Comparison of ENCODE assay signal across 1 cellular context in the genomic region with DNA sequence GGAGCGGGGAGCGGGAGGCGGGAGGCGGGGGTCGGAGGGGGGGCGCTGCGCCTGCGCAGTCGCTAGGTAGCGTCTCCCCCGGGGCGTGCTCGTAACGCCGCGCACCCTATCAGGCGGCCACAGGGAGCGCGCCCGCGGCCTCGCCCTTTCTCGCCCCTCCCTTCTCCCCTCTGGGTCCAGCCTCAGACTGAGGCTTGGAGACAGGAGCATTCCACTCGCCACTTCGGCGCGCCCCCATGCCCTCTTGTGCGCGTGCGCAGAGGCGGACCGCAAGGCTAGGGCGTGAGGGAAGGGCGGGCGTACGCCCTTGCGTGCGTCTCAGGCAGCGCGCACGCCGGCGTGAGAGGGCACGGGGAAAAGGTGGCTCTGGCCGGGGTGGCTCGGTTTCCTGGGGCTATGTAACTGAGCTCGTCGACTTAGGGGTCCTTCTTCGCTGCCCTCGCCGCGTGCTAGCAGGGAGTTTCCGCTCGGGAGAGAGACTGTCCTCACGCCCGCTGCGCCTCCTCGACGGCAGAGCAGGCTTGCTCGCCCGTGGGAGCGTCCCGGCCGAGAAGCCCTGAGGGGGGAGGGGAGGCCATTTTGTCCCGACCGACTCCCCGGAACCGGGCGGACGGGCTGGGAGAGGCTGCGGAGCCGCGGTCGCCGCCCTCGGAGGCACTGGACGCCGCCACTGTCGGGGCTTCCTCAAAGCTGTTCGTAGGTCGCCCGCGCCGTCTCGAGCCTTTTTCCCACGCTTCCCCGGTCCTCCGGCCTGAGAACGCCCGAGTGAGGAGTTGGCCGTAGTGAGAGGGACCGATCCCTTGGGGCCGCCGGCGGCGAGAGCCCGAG.
TF ChIP-seq lines count a peak whose summit lies in the region.

A gene (plus strand): TSS at position 316 of the 828 bp plus-strand sequence. CDS start 525 bp downstream, outside the sequence.

TF ChIP-seq in HepG2, 621 proteins besides CTCF, POLR2A, EP300 and RAD21 (continued from another document and continues in another):
- TF ChIP-seq ZNF629 (CRISPR knock-in tag; conservative IDR thresholded peaks at IDR 0.05) (peak; percentile 60), DPF2 (CRISPR knock-in tag; IDR thresholded peaks at IDR 0.05; ENCODE audit: borderline replicate concordance, low read depth) (peak; percentile 23; the same call in 1 of the 2 replicates), ZNF24 (IDR thresholded peaks at IDR 0.05) (no peak), ZNF841 (CRISPR knock-in tag; IDR thresholded peaks at IDR 0.05; ENCODE audit: borderline replicate concordance) (no peak), MZF1 (CRISPR knock-in tag; IDR thresholded peaks at IDR 0.05; ENCODE audit: borderline replicate concordance) (peak; percentile 64; the same call in 1 of the 2 replicates), ZNF850 (CRISPR knock-in tag; conservative IDR thresholded peaks at IDR 0.05) (no peak), HIVEP1 (CRISPR knock-in tag; IDR thresholded peaks at IDR 0.05) (peak; percentile 96), NBN (conservative IDR thresholded peaks at IDR 0.05) (no peak), RNF2 (conservative IDR thresholded peaks at IDR 0.05; ENCODE audit: low read depth) (peak; percentile 86), MAZ (IDR thresholded peaks at IDR 0.05; ENCODE audit: borderline replicate concordance, low read depth, low read length) (peak; percentile 87), MAZ (CRISPR knock-in tag; IDR thresholded peaks at IDR 0.05; ENCODE audit: low read depth) (peak; percentile 89), ZNF550 (CRISPR knock-in tag; IDR thresholded peaks at IDR 0.05; ENCODE audit: borderline replicate concordance) (0 out of 2 replicates have a peak, but pooled peaks have one; percentile 69), KDM4B (CRISPR knock-in tag; IDR thresholded peaks at IDR 0.05) (peak; percentile 87; the same call in 1 of the 2 replicates), CBX5 (CRISPR knock-in tag; IDR thresholded peaks at IDR 0.05; ENCODE audit: borderline replicate concordance) (peak; percentile 75; the same call in 1 of the 2 replicates), ZNF383 (CRISPR knock-in tag; IDR thresholded peaks at IDR 0.05; ENCODE audit: borderline replicate concordance) (peak; percentile 98), TEAD3 (CRISPR knock-in tag; optimal IDR thresholded peaks at IDR 0.05; ENCODE audit: borderline replicate concordance) (peak; percentile 93), ZSCAN22 (CRISPR knock-in tag; IDR thresholded peaks at IDR 0.05) (0 out of 2 replicates have a peak, but pooled peaks have one; percentile 73), NFKB2 (CRISPR knock-in tag; IDR thresholded peaks at IDR 0.05; ENCODE audit: borderline replicate concordance) (peak; percentile 98; the same call in 1 of the 2 replicates), ZBTB42 (CRISPR knock-in tag; IDR thresholded peaks at IDR 0.05) (peak; percentile 79; the same call in 1 of the 2 replicates), RFX3 (CRISPR knock-in tag; IDR thresholded peaks at IDR 0.05) (0 out of 2 replicates have a peak, but pooled peaks have one; percentile 18), JDP2 (CRISPR knock-in tag; IDR thresholded peaks at IDR 0.05; ENCODE audit: borderline replicate concordance) (no peak), HOXD1 (CRISPR knock-in tag; IDR thresholded peaks at IDR 0.05) (peak; percentile 92), HMGA1 (CRISPR knock-in tag; conservative IDR thresholded peaks at IDR 0.05) (no peak), FOXP1 (IDR thresholded peaks at IDR 0.05) (no peak), FOXP1 (CRISPR knock-in tag; IDR thresholded peaks at IDR 0.05) (peak; percentile 26; the same call in 1 of the 2 replicates), RELA (CRISPR knock-in tag; IDR thresholded peaks at IDR 0.05) (0 out of 2 replicates have a peak, but pooled peaks have one; percentile 72), ZNF432 (CRISPR knock-in tag; IDR thresholded peaks at IDR 0.05; ENCODE audit: borderline replicate concordance) (no peak), ZNF790 (CRISPR knock-in tag; IDR thresholded peaks at IDR 0.05; ENCODE audit: borderline replicate concordance) (peak; percentile 95; the same call in 1 of the 2 replicates), ZNF501 (CRISPR knock-in tag; IDR thresholded peaks at IDR 0.05) (peak; percentile 75), HMG20A (CRISPR knock-in tag; IDR thresholded peaks at IDR 0.05; ENCODE audit: borderline replicate concordance) (peak; percentile 42; the same call in 1 of the 2 replicates), RBFOX2 (IDR thresholded peaks at IDR 0.05; ENCODE audit: low read depth, low read length) (peak; percentile 99), ZNF484 (CRISPR knock-in tag; IDR thresholded peaks at IDR 0.05; ENCODE audit: borderline replicate concordance, low read depth) (peak; percentile 45; the same call in 1 of the 2 replicates), ZNF207 (IDR thresholded peaks at IDR 0.05; ENCODE audit: borderline replicate concordance) (no peak), NFATC3 (CRISPR knock-in tag; IDR thresholded peaks at IDR 0.05) (peak; percentile 67; the same call in 1 of the 2 replicates), ZNF263 (CRISPR knock-in tag; IDR thresholded peaks at IDR 0.05) (peak; percentile 63), ZBTB7A (CRISPR knock-in tag; IDR thresholded peaks at IDR 0.05) (peak; percentile 19; the same call in 1 of the 2 replicates), FOXC1 (CRISPR knock-in tag; IDR thresholded peaks at IDR 0.05; ENCODE audit: borderline replicate concordance) (peak; percentile 99), MAFG (CRISPR knock-in tag; IDR thresholded peaks at IDR 0.05) (0 out of 2 replicates have a peak, but pooled peaks have one; percentile 29), RBM39 (IDR thresholded peaks at IDR 0.05; ENCODE audit: low read depth, low read length, poor library complexity, severe bottlenecking) (peak; percentile 62), HDAC6 (IDR thresholded peaks at IDR 0.05; ENCODE audit: low read depth, low read length) (no peak), ZNF326 (CRISPR knock-in tag; IDR thresholded peaks at IDR 0.05; ENCODE audit: borderline replicate concordance) (no peak)
- TF ChIP-seq, protein P1, sequence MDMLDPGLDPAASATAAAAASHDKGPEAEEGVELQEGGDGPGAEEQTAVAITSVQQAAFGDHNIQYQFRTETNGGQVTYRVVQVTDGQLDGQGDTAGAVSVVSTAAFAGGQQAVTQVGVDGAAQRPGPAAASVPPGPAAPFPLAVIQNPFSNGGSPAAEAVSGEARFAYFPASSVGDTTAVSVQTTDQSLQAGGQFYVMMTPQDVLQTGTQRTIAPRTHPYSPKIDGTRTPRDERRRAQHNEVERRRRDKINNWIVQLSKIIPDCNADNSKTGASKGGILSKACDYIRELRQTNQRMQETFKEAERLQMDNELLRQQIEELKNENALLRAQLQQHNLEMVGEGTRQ (IDR thresholded peaks at IDR 0.05; ENCODE audit: low read depth, low read length): no peak
- TF ChIP-seq, protein P1 (CRISPR knock-in tag; IDR thresholded peaks at IDR 0.05; ENCODE audit: borderline replicate concordance): no peak; the same call in 1 of the 2 replicates
- TF ChIP-seq, protein P2, sequence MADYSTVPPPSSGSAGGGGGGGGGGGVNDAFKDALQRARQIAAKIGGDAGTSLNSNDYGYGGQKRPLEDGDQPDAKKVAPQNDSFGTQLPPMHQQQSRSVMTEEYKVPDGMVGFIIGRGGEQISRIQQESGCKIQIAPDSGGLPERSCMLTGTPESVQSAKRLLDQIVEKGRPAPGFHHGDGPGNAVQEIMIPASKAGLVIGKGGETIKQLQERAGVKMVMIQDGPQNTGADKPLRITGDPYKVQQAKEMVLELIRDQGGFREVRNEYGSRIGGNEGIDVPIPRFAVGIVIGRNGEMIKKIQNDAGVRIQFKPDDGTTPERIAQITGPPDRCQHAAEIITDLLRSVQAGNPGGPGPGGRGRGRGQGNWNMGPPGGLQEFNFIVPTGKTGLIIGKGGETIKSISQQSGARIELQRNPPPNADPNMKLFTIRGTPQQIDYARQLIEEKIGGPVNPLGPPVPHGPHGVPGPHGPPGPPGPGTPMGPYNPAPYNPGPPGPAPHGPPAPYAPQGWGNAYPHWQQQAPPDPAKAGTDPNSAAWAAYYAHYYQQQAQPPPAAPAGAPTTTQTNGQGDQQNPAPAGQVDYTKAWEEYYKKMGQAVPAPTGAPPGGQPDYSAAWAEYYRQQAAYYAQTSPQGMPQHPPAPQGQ (CRISPR knock-in tag; IDR thresholded peaks at IDR 0.05; ENCODE audit: borderline replicate concordance): peak; percentile 36; the same call in 1 of the 2 replicates
- TF ChIP-seq, protein P3, sequence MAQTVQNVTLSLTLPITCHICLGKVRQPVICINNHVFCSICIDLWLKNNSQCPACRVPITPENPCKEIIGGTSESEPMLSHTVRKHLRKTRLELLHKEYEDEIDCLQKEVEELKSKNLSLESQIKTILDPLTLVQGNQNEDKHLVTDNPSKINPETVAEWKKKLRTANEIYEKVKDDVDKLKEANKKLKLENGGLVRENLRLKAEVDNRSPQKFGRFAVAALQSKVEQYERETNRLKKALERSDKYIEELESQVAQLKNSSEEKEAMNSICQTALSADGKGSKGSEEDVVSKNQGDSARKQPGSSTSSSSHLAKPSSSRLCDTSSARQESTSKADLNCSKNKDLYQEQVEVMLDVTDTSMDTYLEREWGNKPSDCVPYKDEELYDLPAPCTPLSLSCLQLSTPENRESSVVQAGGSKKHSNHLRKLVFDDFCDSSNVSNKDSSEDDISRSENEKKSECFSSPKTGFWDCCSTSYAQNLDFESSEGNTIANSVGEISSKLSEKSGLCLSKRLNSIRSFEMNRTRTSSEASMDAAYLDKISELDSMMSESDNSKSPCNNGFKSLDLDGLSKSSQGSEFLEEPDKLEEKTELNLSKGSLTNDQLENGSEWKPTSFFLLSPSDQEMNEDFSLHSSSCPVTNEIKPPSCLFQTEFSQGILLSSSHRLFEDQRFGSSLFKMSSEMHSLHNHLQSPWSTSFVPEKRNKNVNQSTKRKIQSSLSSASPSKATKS (CRISPR knock-in tag; IDR thresholded peaks at IDR 0.05): no peak
- TF ChIP-seq, protein P4, sequence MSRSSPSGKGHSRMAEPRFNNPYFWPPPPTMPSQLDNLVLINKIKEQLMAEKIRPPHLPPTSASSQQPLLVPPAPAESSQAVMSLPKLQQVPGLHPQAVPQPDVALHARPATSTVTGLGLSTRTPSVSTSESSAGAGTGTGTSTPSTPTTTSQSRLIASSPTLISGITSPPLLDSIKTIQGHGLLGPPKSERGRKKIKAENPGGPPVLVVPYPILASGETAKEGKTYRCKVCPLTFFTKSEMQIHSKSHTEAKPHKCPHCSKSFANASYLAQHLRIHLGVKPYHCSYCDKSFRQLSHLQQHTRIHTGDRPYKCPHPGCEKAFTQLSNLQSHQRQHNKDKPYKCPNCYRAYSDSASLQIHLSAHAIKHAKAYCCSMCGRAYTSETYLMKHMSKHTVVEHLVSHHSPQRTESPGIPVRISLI (CRISPR knock-in tag; IDR thresholded peaks at IDR 0.05; ENCODE audit: borderline replicate concordance): peak; percentile 24; the same call in 1 of the 2 replicates
- TF ChIP-seq, protein P5, sequence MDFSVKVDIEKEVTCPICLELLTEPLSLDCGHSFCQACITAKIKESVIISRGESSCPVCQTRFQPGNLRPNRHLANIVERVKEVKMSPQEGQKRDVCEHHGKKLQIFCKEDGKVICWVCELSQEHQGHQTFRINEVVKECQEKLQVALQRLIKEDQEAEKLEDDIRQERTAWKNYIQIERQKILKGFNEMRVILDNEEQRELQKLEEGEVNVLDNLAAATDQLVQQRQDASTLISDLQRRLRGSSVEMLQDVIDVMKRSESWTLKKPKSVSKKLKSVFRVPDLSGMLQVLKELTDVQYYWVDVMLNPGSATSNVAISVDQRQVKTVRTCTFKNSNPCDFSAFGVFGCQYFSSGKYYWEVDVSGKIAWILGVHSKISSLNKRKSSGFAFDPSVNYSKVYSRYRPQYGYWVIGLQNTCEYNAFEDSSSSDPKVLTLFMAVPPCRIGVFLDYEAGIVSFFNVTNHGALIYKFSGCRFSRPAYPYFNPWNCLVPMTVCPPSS (IDR thresholded peaks at IDR 0.05): no peak
- TF ChIP-seq, protein P6, sequence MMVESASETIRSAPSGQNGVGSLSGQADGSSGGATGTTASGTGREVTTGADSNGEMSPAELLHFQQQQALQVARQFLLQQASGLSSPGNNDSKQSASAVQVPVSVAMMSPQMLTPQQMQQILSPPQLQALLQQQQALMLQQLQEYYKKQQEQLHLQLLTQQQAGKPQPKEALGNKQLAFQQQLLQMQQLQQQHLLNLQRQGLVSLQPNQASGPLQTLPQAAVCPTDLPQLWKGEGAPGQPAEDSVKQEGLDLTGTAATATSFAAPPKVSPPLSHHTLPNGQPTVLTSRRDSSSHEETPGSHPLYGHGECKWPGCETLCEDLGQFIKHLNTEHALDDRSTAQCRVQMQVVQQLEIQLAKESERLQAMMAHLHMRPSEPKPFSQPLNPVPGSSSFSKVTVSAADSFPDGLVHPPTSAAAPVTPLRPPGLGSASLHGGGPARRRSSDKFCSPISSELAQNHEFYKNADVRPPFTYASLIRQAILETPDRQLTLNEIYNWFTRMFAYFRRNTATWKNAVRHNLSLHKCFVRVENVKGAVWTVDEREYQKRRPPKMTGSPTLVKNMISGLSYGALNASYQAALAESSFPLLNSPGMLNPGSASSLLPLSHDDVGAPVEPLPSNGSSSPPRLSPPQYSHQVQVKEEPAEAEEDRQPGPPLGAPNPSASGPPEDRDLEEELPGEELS (CRISPR knock-in tag; IDR thresholded peaks at IDR 0.05): peak; percentile 81
- TF ChIP-seq, protein P7, sequence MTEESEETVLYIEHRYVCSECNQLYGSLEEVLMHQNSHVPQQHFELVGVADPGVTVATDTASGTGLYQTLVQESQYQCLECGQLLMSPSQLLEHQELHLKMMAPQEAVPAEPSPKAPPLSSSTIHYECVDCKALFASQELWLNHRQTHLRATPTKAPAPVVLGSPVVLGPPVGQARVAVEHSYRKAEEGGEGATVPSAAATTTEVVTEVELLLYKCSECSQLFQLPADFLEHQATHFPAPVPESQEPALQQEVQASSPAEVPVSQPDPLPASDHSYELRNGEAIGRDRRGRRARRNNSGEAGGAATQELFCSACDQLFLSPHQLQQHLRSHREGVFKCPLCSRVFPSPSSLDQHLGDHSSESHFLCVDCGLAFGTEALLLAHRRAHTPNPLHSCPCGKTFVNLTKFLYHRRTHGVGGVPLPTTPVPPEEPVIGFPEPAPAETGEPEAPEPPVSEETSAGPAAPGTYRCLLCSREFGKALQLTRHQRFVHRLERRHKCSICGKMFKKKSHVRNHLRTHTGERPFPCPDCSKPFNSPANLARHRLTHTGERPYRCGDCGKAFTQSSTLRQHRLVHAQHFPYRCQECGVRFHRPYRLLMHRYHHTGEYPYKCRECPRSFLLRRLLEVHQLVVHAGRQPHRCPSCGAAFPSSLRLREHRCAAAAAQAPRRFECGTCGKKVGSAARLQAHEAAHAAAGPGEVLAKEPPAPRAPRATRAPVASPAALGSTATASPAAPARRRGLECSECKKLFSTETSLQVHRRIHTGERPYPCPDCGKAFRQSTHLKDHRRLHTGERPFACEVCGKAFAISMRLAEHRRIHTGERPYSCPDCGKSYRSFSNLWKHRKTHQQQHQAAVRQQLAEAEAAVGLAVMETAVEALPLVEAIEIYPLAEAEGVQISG (CRISPR knock-in tag; IDR thresholded peaks at IDR 0.05): peak; percentile 90
- TF ChIP-seq, protein P8, sequence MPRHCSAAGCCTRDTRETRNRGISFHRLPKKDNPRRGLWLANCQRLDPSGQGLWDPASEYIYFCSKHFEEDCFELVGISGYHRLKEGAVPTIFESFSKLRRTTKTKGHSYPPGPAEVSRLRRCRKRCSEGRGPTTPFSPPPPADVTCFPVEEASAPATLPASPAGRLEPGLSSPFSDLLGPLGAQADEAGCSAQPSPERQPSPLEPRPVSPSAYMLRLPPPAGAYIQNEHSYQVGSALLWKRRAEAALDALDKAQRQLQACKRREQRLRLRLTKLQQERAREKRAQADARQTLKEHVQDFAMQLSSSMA (CRISPR knock-in tag; IDR thresholded peaks at IDR 0.05): no peak; the same call in 1 of the 2 replicates
